In the genomic region with DNA sequence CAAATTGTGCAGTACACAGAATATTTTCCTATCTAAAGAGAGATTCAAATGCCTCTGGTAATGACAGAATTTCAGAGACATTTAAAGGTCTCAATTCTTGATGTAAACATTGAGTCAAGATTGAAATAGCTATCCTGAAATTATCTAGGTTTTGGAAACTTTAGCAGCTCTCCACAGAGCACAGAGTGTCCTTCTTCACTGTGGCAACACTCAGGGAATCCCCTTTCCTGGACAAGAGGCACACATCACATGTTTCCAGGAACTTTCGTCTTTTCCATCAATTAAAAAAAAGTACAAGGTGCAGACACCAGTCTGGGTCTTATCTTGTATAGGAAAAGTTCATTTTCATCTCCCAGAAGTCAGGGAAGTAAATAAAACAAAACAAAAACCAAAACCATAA, we compare ENCODE assay signal across 20 cellular contexts.
"Had no signal": no experiment of that assay in that cellular context is flagged by ENCODE, and none has a peak within 500 bp of the region (broad histone marks: within the 10 kb centered on the region; RNA-seq: fewer than 3 reads in every experiment).

No MANE protein-coding gene starts in this region.

- H3K4me1 ChIP-seq: adrenal gland, parathyroid adenoma, transverse colon had no signal

- DNase-seq: activated CD4-positive, alpha-beta T cell treated with anti-CD3 and anti-CD28 coated beads, Interleukin-2, amount 50 U/mL, for 4 hours; activated CD8-positive, alpha-beta memory T cell treated with anti-CD3 and anti-CD28 coated beads for 24 hours; activated CD8-positive, alpha-beta memory T cell treated with anti-CD3 and anti-CD28 coated beads, Interleukin-2, amount 50 U/mL, for 4 hours; activated T-cell treated with anti-CD3 and anti-CD28 coated beads, Interleukin-2, amount 50 U/mL, for 24 hours; adrenal gland; cerebellar nuclear complex; effector CD8-positive, alpha-beta T cell; hippocampal formation; nephron progenitor cell; nucleus accumbens; stimulated activated CD4-positive, alpha-beta T cell treated with anti-CD3 and anti-CD28 coated beads, Interleukin-4, amount 100 ng/mL, for 4 hours; stimulated activated naive CD8-positive, alpha-beta T cell treated with anti-CD3 and anti-CD28 coated beads, Interleukin-15, Interleukin-2, amounts not matched to agents 100 U/mL and 50 U/mL, for 24 hours; T1000; transverse colon had no signal

- H3K27ac ChIP-seq: adrenal gland, parathyroid adenoma, transverse colon had no signal

- H3K27me3 Mint-ChIP-seq: activated T-cell treated with anti-CD3 and anti-CD28 coated beads, Interleukin-2, amount 50 U/mL, for 24 hours; activated T-helper 17 cell treated with anti-CD3 and anti-CD28 coated beads, Interleukin-2, amount 50 U/mL, for 72 hours; memory B cell had no signal

- H3K9me3 Mint-ChIP-seq: activated naive CD4-positive, alpha-beta T cell treated with anti-CD3 and anti-CD28 coated beads, Interleukin-2, amount 50 U/mL, for 72 hours; activated T-cell treated with anti-CD3 and anti-CD28 coated beads, Interleukin-2, amount 50 U/mL, for 24 hours; activated T-helper 17 cell treated with anti-CD3 and anti-CD28 coated beads, Interleukin-2, amount 50 U/mL, for 72 hours; memory B cell; nephron progenitor cell; T-helper 1 cell treated with Interleukin-12 subunit alpha and Interleukin-12 subunit beta and Interleukin-4 antibody, amounts not matched to agents 30 μg/mL and 1 μg/mL, for 36 hours; WTC11 had no signal

- H3K36me3 Mint-ChIP-seq: memory B cell, WTC11 had no signal

- H3K4me3 ChIP-seq: adrenal gland, transverse colon had no signal

- H3K9me3 ChIP-seq: adrenal gland, transverse colon had no signal

- H3K36me3 ChIP-seq: adrenal gland, transverse colon had no signal

- H3K4me1 Mint-ChIP-seq: nephron progenitor cell had no signal

- H3K27ac Mint-ChIP-seq: activated naive CD4-positive, alpha-beta T cell treated with anti-CD3 and anti-CD28 coated beads, Interleukin-2, amount 50 U/mL, for 72 hours; activated T-cell treated with anti-CD3 and anti-CD28 coated beads, Interleukin-2, amount 50 U/mL, for 24 hours; activated T-helper 17 cell treated with anti-CD3 and anti-CD28 coated beads, Interleukin-2, amount 50 U/mL, for 72 hours; memory B cell; T-helper 1 cell treated with Interleukin-12 subunit alpha and Interleukin-12 subunit beta and Interleukin-4 antibody, amounts not matched to agents 30 μg/mL and 1 μg/mL, for 36 hours; WTC11 had no signal

- H3K4me3 Mint-ChIP-seq: activated T-cell treated with anti-CD3 and anti-CD28 coated beads, Interleukin-2, amount 50 U/mL, for 24 hours; activated T-helper 17 cell treated with anti-CD3 and anti-CD28 coated beads, Interleukin-2, amount 50 U/mL, for 72 hours; memory B cell; nephron progenitor cell; T-helper 1 cell treated with Interleukin-12 subunit alpha and Interleukin-12 subunit beta and Interleukin-4 antibody, amounts not matched to agents 30 μg/mL and 1 μg/mL, for 36 hours; WTC11 had no signal

- H3K27me3 ChIP-seq: adrenal gland, transverse colon had no signal
